ENCODE assay signal across 15 cellular contexts in genomic region chr5:11734369-11734768, GRCh38.
DNase-seq lines count a peak whose midpoint lies in the region; TF ChIP-seq lines count a peak whose summit lies in the region.
"Had no signal": no experiment of that assay in that cellular context is flagged by ENCODE, and none has a peak within 500 bp of the region (broad histone marks: within the 10 kb centered on the region; RNA-seq: fewer than 3 reads in every experiment).

No MANE protein-coding gene starts in this region.

- no peak for TF ChIP-seq CTCF in 22Rv1 (IDR thresholded peaks at IDR 0.05)
- no peak for TF ChIP-seq CTCF in VCaP (conservative IDR thresholded peaks at IDR 0.05)

- peak overlapping the region; percentile 68 for H3K27ac ChIP-seq in 22Rv1
- H3K27ac ChIP-seq in VCaP, result peak overlapping the region; percentile 85
- H3K27ac ChIP-seq: BLaER1 treated with 17β-estradiol and CSF1 and Interleukin-3, amounts not matched to agents 10 nM and 100 nM had no signal

- DNase-seq in NCI-H1417 (lab: John Stamatoyannopoulos, UW), result peak in 2 of 3 experiments; percentile 31 to 66
- no peak for DNase-seq in NCI-H1417 treated with DMSO at 0.1 percent for 48 hours (lab: John Stamatoyannopoulos, UW)
- DNase-seq in NCI-H2081 (lab: John Stamatoyannopoulos, UW), result peak; percentile 50 to 72
- no peak for DNase-seq in AG08395 (ENCODE audit: low spot score)
- no peak for DNase-seq in NCI-H1436 treated with DMSO at 0.1 percent for 48 hours (lab: John Stamatoyannopoulos, UW)
- DNase-seq in activated T-cell treated with anti-CD3 and anti-CD28 coated beads, Interleukin-2, amount 50 U/mL, for 1 hour, result no peak
- DNase-seq: 8988T; CD8-positive, alpha-beta T cell; DMS 273 treated with DMSO at 0.1 percent for 48 hours; DND-41; EL; H9 had no signal

Comparison
In these comparisons a context has a peak if more than half of its experiments do, and no peak if none do; other contexts are left out.
1. DNase-seq: peak in NCI-H1417 (2 of 3) and NCI-H2081 (2 of 2); none in NCI-H1417 treated with DMSO at 0.1 percent for 48 hours (single experiment), AG08395 (single experiment), NCI-H1436 treated with DMSO at 0.1 percent for 48 hours (single experiment) and activated T-cell treated with anti-CD3 and anti-CD28 coated beads, Interleukin-2, amount 50 U/mL, for 1 hour (single experiment).